In genomic region chr18:13381331-13381730, GRCh38 we compare ENCODE assay signal across 11 cellular contexts.
DNase-seq lines count a peak whose midpoint lies in the region; ATAC-seq lines count a peak whose summit lies in the region.
"Had no signal": no experiment of that assay in that cellular context is flagged by ENCODE, and none has a peak within 500 bp of the region (broad histone marks: within the 10 kb centered on the region; RNA-seq: fewer than 3 reads in every experiment).

No MANE protein-coding gene starts in this region.

- peaks cover 25% of the 10 kb centered on the region for H3K36me3 Mint-ChIP-seq in activated T-helper 17 cell treated with anti-CD3 and anti-CD28 coated beads, Interleukin-2, amount 50 U/mL, for 72 hours (ENCODE audit: low read depth)
- H3K36me3 Mint-ChIP-seq in stimulated activated naive B cell treated with anti-CD40 and anti-IgM and Interleukin-4, amounts not matched to agents 10 μg/mL and 1 μg/mL and 100 μg/mL, for 72 hours = no peaks in the 10 kb centered on the region

- peak overlapping the region; percentile 95 for H3K4me3 Mint-ChIP-seq in activated T-helper 17 cell treated with anti-CD3 and anti-CD28 coated beads, Interleukin-2, amount 50 U/mL, for 72 hours
- H3K4me3 Mint-ChIP-seq in stimulated activated naive B cell treated with anti-CD40 and anti-IgM and Interleukin-4, amounts not matched to agents 10 μg/mL and 1 μg/mL and 100 μg/mL, for 72 hours = peak overlapping the region; percentile 82 to 84

- H3K27me3 Mint-ChIP-seq in activated T-helper 17 cell treated with anti-CD3 and anti-CD28 coated beads, Interleukin-2, amount 50 U/mL, for 72 hours = no peaks in the 10 kb centered on the region
- H3K27me3 Mint-ChIP-seq in stimulated activated naive B cell treated with anti-CD40 and anti-IgM and Interleukin-4, amounts not matched to agents 10 μg/mL and 1 μg/mL and 100 μg/mL, for 72 hours = no peaks in the 10 kb centered on the region

- H3K9me3 Mint-ChIP-seq in activated T-helper 17 cell treated with anti-CD3 and anti-CD28 coated beads, Interleukin-2, amount 50 U/mL, for 72 hours = no peaks in the 10 kb centered on the region
- H3K9me3 Mint-ChIP-seq in stimulated activated naive B cell treated with anti-CD40 and anti-IgM and Interleukin-4, amounts not matched to agents 10 μg/mL and 1 μg/mL and 100 μg/mL, for 72 hours = no peaks in the 10 kb centered on the region

- peak overlapping the region; percentile 100 for H3K27ac Mint-ChIP-seq in activated T-helper 17 cell treated with anti-CD3 and anti-CD28 coated beads, Interleukin-2, amount 50 U/mL, for 72 hours
- peak overlapping the region; percentile 97 for H3K27ac Mint-ChIP-seq in stimulated activated naive B cell treated with anti-CD40 and anti-IgM and Interleukin-4, amounts not matched to agents 10 μg/mL and 1 μg/mL and 100 μg/mL, for 72 hours

- peak overlapping the region; percentile 79 for H3K27ac ChIP-seq in layer of hippocampus (ENCODE audit: low read depth, low read length)

- peak; percentile 5 for ATAC-seq in HG03354 (IDR thresholded peaks at IDR 0.05; ENCODE audit: poor library complexity, severe bottlenecking, unreplicated experiment)
- no peak for ATAC-seq in activated T-helper 17 cell treated with anti-CD3 and anti-CD28 coated beads, Interleukin-2, amount 50 U/mL, for 72 hours (replicated peaks)
- ATAC-seq in stimulated activated naive B cell treated with anti-CD40 and anti-IgM and Interleukin-4, amounts not matched to agents 10 μg/mL and 1 μg/mL and 100 μg/mL, for 72 hours (replicated peaks) = peak in 1 of 2 donors; percentile 1
- no peak for ATAC-seq in HG02970 (IDR thresholded peaks at IDR 0.05; ENCODE audit: low FRiP score, unreplicated experiment)
- ATAC-seq in HG03565 (IDR thresholded peaks at IDR 0.05; ENCODE audit: unreplicated experiment) = no peak
- ATAC-seq: Panc1 had no signal

- peaks cover 67% of the 10 kb centered on the region for H3K4me1 Mint-ChIP-seq in activated T-helper 17 cell treated with anti-CD3 and anti-CD28 coated beads, Interleukin-2, amount 50 U/mL, for 72 hours
- peaks cover 23 to 36% of the 10 kb centered on the region in 2 donors for H3K4me1 Mint-ChIP-seq in stimulated activated naive B cell treated with anti-CD40 and anti-IgM and Interleukin-4, amounts not matched to agents 10 μg/mL and 1 μg/mL and 100 μg/mL, for 72 hours

- DNase-seq in stimulated activated naive B cell treated with anti-CD40 and anti-IgM and Interleukin-4, amounts not matched to agents 10 μg/mL and 1 μg/mL and 100 μg/mL, for 72 hours = no peak
- DNase-seq in DMS53 (lab: John Stamatoyannopoulos, UW) = no peak
- DNase-seq: activated CD4-positive, alpha-beta T cell treated with anti-CD3 and anti-CD28 coated beads, Interleukin-2, amount 50 U/mL, for 4 hours; effector CD8-positive, alpha-beta T cell; GF-D8 had no signal

- H3K27me3 ChIP-seq in layer of hippocampus (ENCODE audit: control insufficient read depth, insufficient read depth, low read length) = no peaks in the 10 kb centered on the region
